ENCODE assay signal across 8 cellular contexts in the genomic region with DNA sequence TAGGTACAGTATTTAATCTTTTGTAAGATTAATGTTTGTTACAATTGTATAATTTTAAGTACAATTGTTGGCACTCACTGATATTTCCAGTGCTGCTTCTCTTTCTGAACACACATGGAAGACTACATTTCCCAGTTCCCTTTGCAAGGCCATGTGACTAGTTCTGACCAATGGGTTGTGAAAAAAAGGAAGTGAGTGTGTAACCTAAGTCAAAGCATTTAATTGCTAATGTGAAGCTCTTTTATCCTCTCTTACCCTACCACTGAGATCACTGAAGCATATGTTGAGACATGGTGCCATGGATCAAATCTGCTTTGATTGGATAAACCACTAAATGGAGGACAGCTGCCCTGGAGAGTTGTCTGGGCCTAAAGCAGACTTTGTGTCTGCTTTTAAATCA.
A peak's percentile ranks its signal among the peaks of the same experiment; 100 is the strongest.
DNase-seq lines count a peak whose midpoint lies in the region; ATAC-seq and FAIRE-seq lines count a peak whose summit lies in the region.

No MANE protein-coding gene starts in this region.

- intact Hi-C loops in left cardiac atrium (cut with DNase I), result no loop called here
- intact Hi-C loops in sciatic nerve (cut with DNase I), result no loop called here
- intact Hi-C loops in aorta (cut with DNase I), result no loop called here

- H3K36me3 ChIP-seq in aorta (ENCODE audit: control insufficient read depth in 1 of 2, insufficient read depth in 2 of 2, low read length in 1 of 2), result no peaks in the 10 kb centered on the region

- no peaks in the 10 kb centered on the region for H3K27me3 ChIP-seq in aorta (ENCODE audit: control insufficient read depth in 1 of 2, insufficient read depth in 2 of 2, low read length in 1 of 2)

- FAIRE-seq in GM19239 (lab: Jason Lieb, UNC), result peak; percentile 92

- H3K9me3 ChIP-seq in aorta (ENCODE audit: control insufficient read depth, low read length), result no peaks in the 10 kb centered on the region

- DNase-seq in DMS153 (lab: John Stamatoyannopoulos, UW), result peak; percentile 80
- DNase-seq in GM19239 (ENCODE audit: insufficient read length, low spot score), result peak; percentile 26
- DNase-seq in NCI-H524 treated with DMSO at 0.1 percent for 48 hours (lab: John Stamatoyannopoulos, UW), result peak; percentile 99
- peak; percentile 20 for DNase-seq in activated CD8-positive, alpha-beta memory T cell treated with anti-CD3 and anti-CD28 coated beads, Interleukin-2, amount 50 U/mL, for 4 hours
- DNase-seq in left cardiac atrium, result no peak
- DNase-seq in sciatic nerve (ENCODE audit: low spot score), result no peak
- no peak for DNase-seq in aorta

- H3K4me1 ChIP-seq in aorta (ENCODE audit: control insufficient read depth in 1 of 2, insufficient read depth in 2 of 2, low read length in 2 of 2), result peaks cover 0 to 5% of the 10 kb centered on the region in 2 donors

- no peak overlapping the region for H3K4me3 ChIP-seq in aorta (ENCODE audit: low read length in 2 of 2)

- ATAC-seq in HG03565 (IDR thresholded peaks at IDR 0.05; ENCODE audit: unreplicated experiment) (peak; percentile 92), left cardiac atrium (peak; percentile 62 to 69), sciatic nerve (peak; percentile 82), aorta (ENCODE audit: low FRiP score) (no peak)

- no peak overlapping the region for H3K27ac ChIP-seq in aorta (ENCODE audit: low read depth in 1 of 2, low read length in 2 of 2)

Comparison
In these comparisons a context has a peak if more than half of its experiments do, and no peak if none do; other contexts are left out.
1. DNase-seq: peak in DMS153 (single experiment), GM19239 (single experiment), NCI-H524 treated with DMSO at 0.1 percent for 48 hours (single experiment) and activated CD8-positive, alpha-beta memory T cell treated with anti-CD3 and anti-CD28 coated beads, Interleukin-2, amount 50 U/mL, for 4 hours (single experiment); none in left cardiac atrium (single experiment), sciatic nerve (single experiment) and aorta (0 of 2).